2 cellular contexts compared by ENCODE assay signal in the genomic region with DNA sequence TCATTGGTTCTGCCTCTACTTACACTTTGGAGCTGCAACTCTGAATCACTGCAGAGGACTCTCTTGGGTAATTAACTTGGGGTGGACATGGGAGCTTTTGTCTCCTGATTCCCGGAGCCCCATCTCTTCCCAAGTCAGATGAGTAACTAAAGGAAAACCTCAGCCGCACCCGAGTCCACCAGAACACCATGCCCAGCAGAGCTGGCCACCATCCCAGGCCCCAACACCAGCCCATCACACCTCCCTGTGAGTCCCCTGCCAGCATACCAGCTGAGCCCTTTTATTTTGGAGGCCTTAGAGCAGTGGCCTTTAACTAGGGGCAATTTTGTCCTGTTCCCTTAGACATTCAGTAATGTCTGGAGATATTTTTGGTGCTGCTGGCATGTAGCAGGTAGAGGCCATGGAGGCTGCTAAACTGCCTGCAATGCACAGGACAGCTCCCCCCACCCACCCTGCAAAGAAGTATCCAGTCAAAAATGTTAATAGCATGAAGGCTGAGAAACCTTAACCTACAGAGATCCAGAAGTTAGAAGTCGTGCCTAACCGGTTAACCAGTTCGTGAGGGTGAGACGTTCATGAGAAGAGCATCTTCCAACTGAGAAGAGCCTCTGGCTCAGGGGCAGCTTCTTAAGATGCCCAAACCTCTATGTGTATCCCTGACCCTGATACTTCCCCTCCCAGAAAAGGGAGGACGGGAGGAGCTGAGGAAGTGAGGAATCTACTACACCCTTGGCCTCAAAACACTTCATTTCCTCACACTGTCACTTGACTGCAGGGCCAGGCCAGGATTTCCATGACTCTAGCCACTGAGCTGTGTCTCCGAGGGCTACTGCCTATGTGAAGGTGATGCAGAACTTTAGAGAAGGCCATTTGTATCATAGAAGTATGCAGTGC.
TF ChIP-seq lines count a peak whose summit lies in the region.

No MANE protein-coding gene starts in this region.

TF ChIP-seq in SK-N-SH treated with all-trans-retinoic acid at 6 μM for 48 hours, 23 proteins besides CTCF, POLR2A, EP300 and RAD21 (continued from another document):
- TF ChIP-seq, protein P1, sequence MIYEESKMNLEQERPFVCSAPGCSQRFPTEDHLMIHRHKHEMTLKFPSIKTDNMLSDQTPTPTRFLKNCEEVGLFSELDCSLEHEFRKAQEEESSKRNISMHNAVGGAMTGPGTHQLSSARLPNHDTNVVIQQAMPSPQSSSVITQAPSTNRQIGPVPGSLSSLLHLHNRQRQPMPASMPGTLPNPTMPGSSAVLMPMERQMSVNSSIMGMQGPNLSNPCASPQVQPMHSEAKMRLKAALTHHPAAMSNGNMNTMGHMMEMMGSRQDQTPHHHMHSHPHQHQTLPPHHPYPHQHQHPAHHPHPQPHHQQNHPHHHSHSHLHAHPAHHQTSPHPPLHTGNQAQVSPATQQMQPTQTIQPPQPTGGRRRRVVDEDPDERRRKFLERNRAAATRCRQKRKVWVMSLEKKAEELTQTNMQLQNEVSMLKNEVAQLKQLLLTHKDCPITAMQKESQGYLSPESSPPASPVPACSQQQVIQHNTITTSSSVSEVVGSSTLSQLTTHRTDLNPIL (CRISPR knock-in tag; IDR thresholded peaks at IDR 0.05; ENCODE audit: low read depth), result no peak
- TF ChIP-seq ZFP3 (CRISPR knock-in tag; IDR thresholded peaks at IDR 0.05) (no peak; the same call in 1 of the 2 replicates), GLIS3 (CRISPR knock-in tag; IDR thresholded peaks at IDR 0.05) (no peak), CSDC2 (CRISPR knock-in tag; IDR thresholded peaks at IDR 0.05) (no peak), BACH2 (CRISPR knock-in tag; IDR thresholded peaks at IDR 0.05; ENCODE audit: borderline replicate concordance) (no peak), TCF4 (CRISPR knock-in tag; IDR thresholded peaks at IDR 0.05; ENCODE audit: borderline replicate concordance) (no peak), ZC3H10 (CRISPR knock-in tag; IDR thresholded peaks at IDR 0.05) (no peak), ESRRG (CRISPR knock-in tag; IDR thresholded peaks at IDR 0.05) (no peak), ARNTL (CRISPR knock-in tag; IDR thresholded peaks at IDR 0.05; ENCODE audit: borderline replicate concordance, low read depth) (no peak), SNAI2 (CRISPR knock-in tag; IDR thresholded peaks at IDR 0.05) (no peak)
- TF ChIP-seq, protein P2, sequence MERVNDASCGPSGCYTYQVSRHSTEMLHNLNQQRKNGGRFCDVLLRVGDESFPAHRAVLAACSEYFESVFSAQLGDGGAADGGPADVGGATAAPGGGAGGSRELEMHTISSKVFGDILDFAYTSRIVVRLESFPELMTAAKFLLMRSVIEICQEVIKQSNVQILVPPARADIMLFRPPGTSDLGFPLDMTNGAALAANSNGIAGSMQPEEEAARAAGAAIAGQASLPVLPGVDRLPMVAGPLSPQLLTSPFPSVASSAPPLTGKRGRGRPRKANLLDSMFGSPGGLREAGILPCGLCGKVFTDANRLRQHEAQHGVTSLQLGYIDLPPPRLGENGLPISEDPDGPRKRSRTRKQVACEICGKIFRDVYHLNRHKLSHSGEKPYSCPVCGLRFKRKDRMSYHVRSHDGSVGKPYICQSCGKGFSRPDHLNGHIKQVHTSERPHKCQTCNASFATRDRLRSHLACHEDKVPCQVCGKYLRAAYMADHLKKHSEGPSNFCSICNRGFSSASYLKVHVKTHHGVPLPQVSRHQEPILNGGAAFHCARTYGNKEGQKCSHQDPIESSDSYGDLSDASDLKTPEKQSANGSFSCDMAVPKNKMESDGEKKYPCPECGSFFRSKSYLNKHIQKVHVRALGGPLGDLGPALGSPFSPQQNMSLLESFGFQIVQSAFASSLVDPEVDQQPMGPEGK (CRISPR knock-in tag; IDR thresholded peaks at IDR 0.05; ENCODE audit: borderline replicate concordance), result no peak
- TF ChIP-seq, protein P3, sequence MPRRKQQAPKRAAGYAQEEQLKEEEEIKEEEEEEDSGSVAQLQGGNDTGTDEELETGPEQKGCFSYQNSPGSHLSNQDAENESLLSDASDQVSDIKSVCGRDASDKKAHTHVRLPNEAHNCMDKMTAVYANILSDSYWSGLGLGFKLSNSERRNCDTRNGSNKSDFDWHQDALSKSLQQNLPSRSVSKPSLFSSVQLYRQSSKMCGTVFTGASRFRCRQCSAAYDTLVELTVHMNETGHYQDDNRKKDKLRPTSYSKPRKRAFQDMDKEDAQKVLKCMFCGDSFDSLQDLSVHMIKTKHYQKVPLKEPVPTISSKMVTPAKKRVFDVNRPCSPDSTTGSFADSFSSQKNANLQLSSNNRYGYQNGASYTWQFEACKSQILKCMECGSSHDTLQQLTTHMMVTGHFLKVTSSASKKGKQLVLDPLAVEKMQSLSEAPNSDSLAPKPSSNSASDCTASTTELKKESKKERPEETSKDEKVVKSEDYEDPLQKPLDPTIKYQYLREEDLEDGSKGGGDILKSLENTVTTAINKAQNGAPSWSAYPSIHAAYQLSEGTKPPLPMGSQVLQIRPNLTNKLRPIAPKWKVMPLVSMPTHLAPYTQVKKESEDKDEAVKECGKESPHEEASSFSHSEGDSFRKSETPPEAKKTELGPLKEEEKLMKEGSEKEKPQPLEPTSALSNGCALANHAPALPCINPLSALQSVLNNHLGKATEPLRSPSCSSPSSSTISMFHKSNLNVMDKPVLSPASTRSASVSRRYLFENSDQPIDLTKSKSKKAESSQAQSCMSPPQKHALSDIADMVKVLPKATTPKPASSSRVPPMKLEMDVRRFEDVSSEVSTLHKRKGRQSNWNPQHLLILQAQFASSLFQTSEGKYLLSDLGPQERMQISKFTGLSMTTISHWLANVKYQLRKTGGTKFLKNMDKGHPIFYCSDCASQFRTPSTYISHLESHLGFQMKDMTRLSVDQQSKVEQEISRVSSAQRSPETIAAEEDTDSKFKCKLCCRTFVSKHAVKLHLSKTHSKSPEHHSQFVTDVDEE (CRISPR knock-in tag; IDR thresholded peaks at IDR 0.05), result no peak

TF ChIP-seq in SK-N-SH, 30 proteins besides CTCF, POLR2A, EP300 and RAD21 (continued from another document):
- TF ChIP-seq MEF2A (IDR thresholded peaks at IDR 0.05; ENCODE audit: borderline replicate concordance, low read depth), result no peak
- TF ChIP-seq, protein P4, sequence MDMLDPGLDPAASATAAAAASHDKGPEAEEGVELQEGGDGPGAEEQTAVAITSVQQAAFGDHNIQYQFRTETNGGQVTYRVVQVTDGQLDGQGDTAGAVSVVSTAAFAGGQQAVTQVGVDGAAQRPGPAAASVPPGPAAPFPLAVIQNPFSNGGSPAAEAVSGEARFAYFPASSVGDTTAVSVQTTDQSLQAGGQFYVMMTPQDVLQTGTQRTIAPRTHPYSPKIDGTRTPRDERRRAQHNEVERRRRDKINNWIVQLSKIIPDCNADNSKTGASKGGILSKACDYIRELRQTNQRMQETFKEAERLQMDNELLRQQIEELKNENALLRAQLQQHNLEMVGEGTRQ (IDR thresholded peaks at IDR 0.05; ENCODE audit: borderline replicate concordance, low read depth, low read length), result no peak
- TF ChIP-seq, protein P5, sequence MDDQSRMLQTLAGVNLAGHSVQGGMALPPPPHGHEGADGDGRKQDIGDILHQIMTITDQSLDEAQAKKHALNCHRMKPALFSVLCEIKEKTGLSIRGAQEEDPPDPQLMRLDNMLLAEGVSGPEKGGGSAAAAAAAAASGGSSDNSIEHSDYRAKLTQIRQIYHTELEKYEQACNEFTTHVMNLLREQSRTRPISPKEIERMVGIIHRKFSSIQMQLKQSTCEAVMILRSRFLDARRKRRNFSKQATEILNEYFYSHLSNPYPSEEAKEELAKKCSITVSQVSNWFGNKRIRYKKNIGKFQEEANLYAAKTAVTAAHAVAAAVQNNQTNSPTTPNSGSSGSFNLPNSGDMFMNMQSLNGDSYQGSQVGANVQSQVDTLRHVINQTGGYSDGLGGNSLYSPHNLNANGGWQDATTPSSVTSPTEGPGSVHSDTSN (IDR thresholded peaks at IDR 0.05), result no peak
- no peak for TF ChIP-seq MXI1 (IDR thresholded peaks at IDR 0.05; ENCODE audit: low read depth, low read length)
- TF ChIP-seq, protein P6, sequence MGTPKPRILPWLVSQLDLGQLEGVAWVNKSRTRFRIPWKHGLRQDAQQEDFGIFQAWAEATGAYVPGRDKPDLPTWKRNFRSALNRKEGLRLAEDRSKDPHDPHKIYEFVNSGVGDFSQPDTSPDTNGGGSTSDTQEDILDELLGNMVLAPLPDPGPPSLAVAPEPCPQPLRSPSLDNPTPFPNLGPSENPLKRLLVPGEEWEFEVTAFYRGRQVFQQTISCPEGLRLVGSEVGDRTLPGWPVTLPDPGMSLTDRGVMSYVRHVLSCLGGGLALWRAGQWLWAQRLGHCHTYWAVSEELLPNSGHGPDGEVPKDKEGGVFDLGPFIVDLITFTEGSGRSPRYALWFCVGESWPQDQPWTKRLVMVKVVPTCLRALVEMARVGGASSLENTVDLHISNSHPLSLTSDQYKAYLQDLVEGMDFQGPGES (IDR thresholded peaks at IDR 0.05; ENCODE audit: low read depth, low read length), result no peak
